Comparison of ENCODE assay signal across 1 cellular context in genomic region chr11:35918716-35919115, GRCh38.
TF ChIP-seq lines count a peak whose summit lies in the region.

No MANE protein-coding gene starts in this region.

TF ChIP-seq in SK-N-SH, 30 proteins besides CTCF, POLR2A, EP300 and RAD21 (continued from another document):
- TF ChIP-seq USF2 (IDR thresholded peaks at IDR 0.05; ENCODE audit: borderline replicate concordance, low read depth, low read length) (no peak), RXRA (IDR thresholded peaks at IDR 0.05; ENCODE audit: borderline replicate concordance, low read depth) (no peak), POLR2AphosphoS5 (IDR thresholded peaks at IDR 0.05; ENCODE audit: low read depth, low read length) (no peak), SIN3A (IDR thresholded peaks at IDR 0.05; ENCODE audit: borderline replicate concordance, low read depth, low read length) (no peak), MXI1 (IDR thresholded peaks at IDR 0.05; ENCODE audit: low read depth, low read length) (no peak), FOSL2 (IDR thresholded peaks at IDR 0.05; ENCODE audit: borderline replicate concordance, low read depth) (no peak)
